21 cellular contexts compared by ENCODE assay signal in the genomic region with DNA sequence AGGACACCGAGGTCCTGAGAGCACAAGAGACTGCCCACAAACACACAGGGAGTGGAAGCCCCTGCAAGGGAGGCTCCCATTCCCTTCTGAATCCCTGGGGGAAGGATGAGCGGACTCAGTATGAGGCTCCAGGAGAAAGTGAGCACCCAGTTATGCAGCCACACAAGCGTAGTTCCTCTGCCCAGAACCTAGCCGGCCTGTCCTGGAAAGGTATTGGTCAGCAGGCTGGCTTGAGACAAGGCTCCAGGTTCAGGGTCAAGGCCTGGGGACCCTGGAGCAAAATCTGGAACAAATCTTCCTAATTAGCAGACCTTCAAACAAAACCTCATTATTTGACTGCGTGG. TPM values are rescaled to one million over a fixed set of nuclear protein-coding genes. Genes with fewer than 3 reads are reported as not detected.
DNase-seq lines count a peak whose midpoint lies in the region; ATAC-seq and TF ChIP-seq lines count a peak whose summit lies in the region.
"Had no signal": no experiment of that assay in that cellular context is flagged by ENCODE, and none has a peak within 500 bp of the region (broad histone marks: within the 10 kb centered on the region; RNA-seq: fewer than 3 reads in every experiment).

No MANE protein-coding gene starts in this region.

- no peaks in the 10 kb centered on the region; a peak in 1 of 22 replicates for H4K20me1 ChIP-seq in BLaER1 treated with 17β-estradiol and CSF1 and Interleukin-3, amounts not matched to agents 10 nM and 100 nM
- H4K20me1 ChIP-seq in GM23248 (ENCODE audit: insufficient read depth): no peaks in the 10 kb centered on the region

- H3K79me2 ChIP-seq in GM23248 (ENCODE audit: insufficient read depth): peaks cover 65% of the 10 kb centered on the region

- peaks cover 0 to 32% (median 27%) of the 10 kb centered on the region in 11 experiments; a peak in 18 of 22 replicates for H3K27me3 ChIP-seq in BLaER1 treated with 17β-estradiol and CSF1 and Interleukin-3, amounts not matched to agents 10 nM and 100 nM
- no peaks in the 10 kb centered on the region for H3K27me3 ChIP-seq in GM23248 (replicated peaks; ENCODE audit: insufficient read depth)

- H3F3A ChIP-seq in GM23248 (ENCODE audit: insufficient read depth): peaks cover 12% of the 10 kb centered on the region

- peak overlapping the region in 5 of 11 experiments; percentile 16 to 84 (median 79); a peak in 3 of 22 replicates for H3K9ac ChIP-seq in BLaER1 treated with 17β-estradiol and CSF1 and Interleukin-3, amounts not matched to agents 10 nM and 100 nM
- H3K9ac ChIP-seq in GM23248: peak overlapping the region; percentile 64; the same call in 1 of the 2 replicates

- peak overlapping the region in 7 of 11 experiments; percentile 17 to 95 (median 88); a peak in 9 of 22 replicates for H3K27ac ChIP-seq in BLaER1 treated with 17β-estradiol and CSF1 and Interleukin-3, amounts not matched to agents 10 nM and 100 nM
- peak overlapping the region; percentile 69 for H3K27ac ChIP-seq in GM23248
- H3K27ac ChIP-seq: C4-2B had no signal

- peaks cover 63 to 97% (median 84%) of the 10 kb centered on the region in 10 experiments for H3K4me1 ChIP-seq in BLaER1 treated with 17β-estradiol and CSF1 and Interleukin-3, amounts not matched to agents 10 nM and 100 nM
- H3K4me1 ChIP-seq in GM23248 (ENCODE audit: insufficient read depth): peaks cover 35% of the 10 kb centered on the region

- H3K27me3 Mint-ChIP-seq in activated T-helper 2 cell treated with anti-CD3 and anti-CD28 coated beads, Interferon-gamma antibody, Interleukin-2, Interleukin-4, amounts not matched to agents 10 μg/mL and 5 μg/mL and 100 μg/mL, durations not matched to agents 14 hours and 24 hours and 36 hours (ENCODE audit: low read depth): no peaks in the 10 kb centered on the region
- peaks cover 3% of the 10 kb centered on the region for H3K27me3 Mint-ChIP-seq in nephron (ENCODE audit: low read depth)

- no peak for DNase-seq in GM23248
- no peak for DNase-seq in activated T-helper 2 cell treated with anti-CD3 and anti-CD28 coated beads, Interferon-gamma antibody, Interleukin-2, Interleukin-4, amounts not matched to agents 10 μg/mL and 5 μg/mL and 100 μg/mL, durations not matched to agents 14 hours and 24 hours and 36 hours (ENCODE audit: low spot score)
- DNase-seq in activated CD4-positive, CD25-positive, alpha-beta regulatory T cell (lab: John Stamatoyannopoulos, UW): no peak
- DNase-seq in HuH-7 (ENCODE audit: low spot score): no peak
- DNase-seq in ureter (ENCODE audit: low spot score): no peak
- DNase-seq: activated CD8-positive, alpha-beta memory T cell treated with anti-CD3 and anti-CD28 coated beads, Interleukin-2, amount 10 ng/mL, durations not matched to agents 7 days and 5 days; activated naive CD4-positive, alpha-beta T cell treated with anti-CD3 and anti-CD28 coated beads, Interleukin-2, amount 10 ng/mL, durations not matched to agents 7 days and 5 days; DMS79 treated with DMSO at 0.1 percent for 48 hours; effector memory CD4-positive, alpha-beta T cell; hypothalamus; left cardiac atrium; NCI-H1694 treated with DMSO at 0.1 percent for 48 hours; NCI-H446 treated with DMSO at 0.1 percent for 48 hours; stimulated activated CD4-positive, alpha-beta T cell treated with anti-CD3 and anti-CD28 coated beads, Interleukin-15, amount 100 ng/mL, for 24 hours; substantia nigra had no signal

- no peaks in the 10 kb centered on the region for H3K9me3 ChIP-seq in BLaER1 treated with 17β-estradiol and CSF1 and Interleukin-3, amounts not matched to agents 10 nM and 100 nM (replicated peaks in 1 of 11)
- H3K9me3 ChIP-seq in GM23248 (ENCODE audit: low read depth): no peaks in the 10 kb centered on the region

- 49 to 54% methylated on average over 5 of the region's 5 CpGs for WGBS in GM23248 (ENCODE audit: low coverage in 1 of 2, low lambda C conversion rate in 2 of 2, missing lambda C conversion rate in 2 of 2), 2 experiments

- H3K4me2 ChIP-seq in BLaER1 treated with 17β-estradiol and CSF1 and Interleukin-3, amounts not matched to agents 10 nM and 100 nM: peak overlapping the region; percentile 90 to 100 (median 98); a peak in 18 of 22 replicates
- H3K4me2 ChIP-seq in GM23248 (ENCODE audit: unreplicated experiment): peak overlapping the region; percentile 67

- H3K27ac Mint-ChIP-seq in activated T-helper 2 cell treated with anti-CD3 and anti-CD28 coated beads, Interferon-gamma antibody, Interleukin-2, Interleukin-4, amounts not matched to agents 10 μg/mL and 5 μg/mL and 100 μg/mL, durations not matched to agents 14 hours and 24 hours and 36 hours: no peak overlapping the region
- peak overlapping the region in 2 of 3 experiments; percentile 4 to 24 for H3K27ac Mint-ChIP-seq in nephron
- H3K27ac Mint-ChIP-seq: activated CD8-positive, alpha-beta memory T cell treated with anti-CD3 and anti-CD28 coated beads, Interleukin-2, amount 10 ng/mL, durations not matched to agents 7 days and 5 days had no signal

- ATAC-seq in HG03439 (IDR thresholded peaks at IDR 0.05; ENCODE audit: unreplicated experiment): no peak
- ATAC-seq: activated CD8-positive, alpha-beta memory T cell treated with anti-CD3 and anti-CD28 coated beads, Interleukin-2, amount 10 ng/mL, durations not matched to agents 7 days and 5 days; left cardiac atrium had no signal

- intact Hi-C loops in activated T-helper 2 cell treated with anti-CD3 and anti-CD28 coated beads, Interferon-gamma antibody, Interleukin-2, Interleukin-4, amounts not matched to agents 10 μg/mL and 5 μg/mL and 100 μg/mL, durations not matched to agents 14 hours and 24 hours and 36 hours (cut with micrococcal nuclease): no loop called here

- no peak overlapping the region for H3K4me3 ChIP-seq in BLaER1 treated with 17β-estradiol and CSF1 and Interleukin-3, amounts not matched to agents 10 nM and 100 nM
- peak overlapping the region; percentile 21; the same call in 1 of the 2 replicates for H3K4me3 ChIP-seq in GM23248

- no peaks in the 10 kb centered on the region for H3K36me3 ChIP-seq in BLaER1 treated with 17β-estradiol and CSF1 and Interleukin-3, amounts not matched to agents 10 nM and 100 nM
- H3K36me3 ChIP-seq in GM23248 (ENCODE audit: low read depth): no peaks in the 10 kb centered on the region

- TF ChIP-seq CTCF in nephron (IDR thresholded peaks at IDR 0.05; ENCODE audit: unreplicated experiment in 3 of 3): no peak

- H3K36me3 Mint-ChIP-seq in activated T-helper 2 cell treated with anti-CD3 and anti-CD28 coated beads, Interferon-gamma antibody, Interleukin-2, Interleukin-4, amounts not matched to agents 10 μg/mL and 5 μg/mL and 100 μg/mL, durations not matched to agents 14 hours and 24 hours and 36 hours (ENCODE audit: low read depth): peaks cover 9% of the 10 kb centered on the region
- no peaks in the 10 kb centered on the region for H3K36me3 Mint-ChIP-seq in nephron (ENCODE audit: low read depth)

- peaks cover 51% of the 10 kb centered on the region for H3K4me1 Mint-ChIP-seq in activated T-helper 2 cell treated with anti-CD3 and anti-CD28 coated beads, Interferon-gamma antibody, Interleukin-2, Interleukin-4, amounts not matched to agents 10 μg/mL and 5 μg/mL and 100 μg/mL, durations not matched to agents 14 hours and 24 hours and 36 hours (ENCODE audit: low read depth)
- peaks cover 30% of the 10 kb centered on the region for H3K4me1 Mint-ChIP-seq in nephron

- H3K4me3 Mint-ChIP-seq in activated T-helper 2 cell treated with anti-CD3 and anti-CD28 coated beads, Interferon-gamma antibody, Interleukin-2, Interleukin-4, amounts not matched to agents 10 μg/mL and 5 μg/mL and 100 μg/mL, durations not matched to agents 14 hours and 24 hours and 36 hours (ENCODE audit: low read depth): peak overlapping the region; percentile 88
- H3K4me3 Mint-ChIP-seq in nephron: peak overlapping the region in 2 of 3 experiments; percentile 26 to 33

- H3K9me2 ChIP-seq in GM23248 (ENCODE audit: insufficient read depth): no peaks in the 10 kb centered on the region

- in situ Hi-C loops in GM23248 (cut with MboI): no loop called here

- H2AFZ ChIP-seq in GM23248: peak overlapping the region; percentile 22

- peaks cover 4% of the 10 kb centered on the region for H3K9me3 Mint-ChIP-seq in activated T-helper 2 cell treated with anti-CD3 and anti-CD28 coated beads, Interferon-gamma antibody, Interleukin-2, Interleukin-4, amounts not matched to agents 10 μg/mL and 5 μg/mL and 100 μg/mL, durations not matched to agents 14 hours and 24 hours and 36 hours
- H3K9me3 Mint-ChIP-seq in nephron: no peaks in the 10 kb centered on the region
- H3K9me3 Mint-ChIP-seq: activated naive CD4-positive, alpha-beta T cell treated with anti-CD3 and anti-CD28 coated beads, Interleukin-2, amount 10 ng/mL, durations not matched to agents 7 days and 5 days had no signal

RNA-seq across cellular contexts. Expression of a gene that starts 1.2 kb away (rescaled TPM):
- 223 and 249 TPM in 2 replicates for total RNA-seq in GM23248 (2014; rRNA removed; shearing (Covaris generic))
- polyA plus RNA-seq in GM23248 (2016; fragmentation: Nextera tagmentation; extraction: Ambion mirVana): 346 and 384 TPM in 2 replicates
- total RNA-seq in activated T-helper 2 cell treated with anti-CD3 and anti-CD28 coated beads, Interferon-gamma antibody, Interleukin-2, Interleukin-4, amounts not matched to agents 10 μg/mL and 5 μg/mL and 100 μg/mL, durations not matched to agents 14 hours and 24 hours and 36 hours: 145 and 146 TPM in 2 replicates
- 298 TPM for total RNA-seq in ureter

RNA-seq across cellular contexts. Expression of a gene that starts 7.1 kb away (rescaled TPM):
- not detected in 2 replicates for total RNA-seq in GM23248 (2014; rRNA removed; shearing (Covaris generic))
- polyA plus RNA-seq in GM23248 (2016; fragmentation: Nextera tagmentation; extraction: Ambion mirVana): 0.31 TPM in 1 of 2 replicates, not detected in the other
- total RNA-seq in activated T-helper 2 cell treated with anti-CD3 and anti-CD28 coated beads, Interferon-gamma antibody, Interleukin-2, Interleukin-4, amounts not matched to agents 10 μg/mL and 5 μg/mL and 100 μg/mL, durations not matched to agents 14 hours and 24 hours and 36 hours: 0.48 and 1.3 TPM in 2 replicates
- total RNA-seq in ureter: 0.75 TPM
- total RNA-seq: bronchial epithelial cell, M059J had no signal

RNA-seq across cellular contexts. Expression of a gene that starts 56.8 kb away (rescaled TPM):
- total RNA-seq in GM23248 (2014; rRNA removed; shearing (Covaris generic)): 15.4 and 23.8 TPM in 2 replicates
- 12.8 and 15.3 TPM in 2 replicates for polyA plus RNA-seq in GM23248 (2016; fragmentation: Nextera tagmentation; extraction: Ambion mirVana)
- 17.0 and 18.9 TPM in 2 replicates for total RNA-seq in activated T-helper 2 cell treated with anti-CD3 and anti-CD28 coated beads, Interferon-gamma antibody, Interleukin-2, Interleukin-4, amounts not matched to agents 10 μg/mL and 5 μg/mL and 100 μg/mL, durations not matched to agents 14 hours and 24 hours and 36 hours
- 23.3 TPM for total RNA-seq in ureter

RNA-seq across cellular contexts. Expression of a gene that starts 57.0 kb away (rescaled TPM):
- 46.0 and 68.6 TPM in 2 replicates for total RNA-seq in GM23248 (2014; rRNA removed; shearing (Covaris generic))
- polyA plus RNA-seq in GM23248 (2016; fragmentation: Nextera tagmentation; extraction: Ambion mirVana): 15.6 and 20.4 TPM in 2 replicates
- total RNA-seq in activated T-helper 2 cell treated with anti-CD3 and anti-CD28 coated beads, Interferon-gamma antibody, Interleukin-2, Interleukin-4, amounts not matched to agents 10 μg/mL and 5 μg/mL and 100 μg/mL, durations not matched to agents 14 hours and 24 hours and 36 hours: 26.3 and 29.6 TPM in 2 replicates
- total RNA-seq in ureter: 39.6 TPM
